ENCODE assay signal across 1 cellular context in genomic region chr17:50372708-50373556, GRCh38.
TF ChIP-seq lines count a peak whose summit lies in the region.

EME1 (plus strand) TSS chr17:50373229; CDS start chr17:50375209, 1,980 bp downstream.
MRPL27 (minus strand) TSS chr17:50373184; CDS start chr17:50373170, 14 bp downstream.

TF ChIP-seq in HepG2, 621 proteins besides CTCF, POLR2A, EP300 and RAD21 (continued from another document and continues in another):
- TF ChIP-seq CREM (IDR thresholded peaks at IDR 0.05) (peak; percentile 88), CREM (CRISPR knock-in tag; IDR thresholded peaks at IDR 0.05) (no peak), TBX2 (CRISPR knock-in tag; IDR thresholded peaks at IDR 0.05; ENCODE audit: borderline replicate concordance) (peak; percentile 97), ZNF33B (CRISPR knock-in tag; IDR thresholded peaks at IDR 0.05) (peak; percentile 59; the same call in 1 of the 2 replicates), HNF4G (IDR thresholded peaks at IDR 0.05; ENCODE audit: borderline replicate concordance, low read depth, low read length) (no peak), HNF4G (CRISPR knock-in tag; IDR thresholded peaks at IDR 0.05; ENCODE audit: borderline replicate concordance, low read depth) (peak; percentile 67; the same call in 1 of the 2 replicates), PRMT3 (CRISPR knock-in tag; IDR thresholded peaks at IDR 0.05; ENCODE audit: borderline replicate concordance, low read depth) (peak; percentile 99; the same call in 1 of the 2 replicates), CREB3 (CRISPR knock-in tag; IDR thresholded peaks at IDR 0.05) (peak; percentile 40; the same call in 1 of the 2 replicates), KMT2B (CRISPR knock-in tag; IDR thresholded peaks at IDR 0.05) (peak; percentile 96), PAF1 (CRISPR knock-in tag; IDR thresholded peaks at IDR 0.05) (no peak), U2AF1 (optimal IDR thresholded peaks at IDR 0.05; ENCODE audit: low read depth, low read length) (peak; percentile 85), FOSL1 (CRISPR knock-in tag; IDR thresholded peaks at IDR 0.05; ENCODE audit: borderline replicate concordance) (no peak), ZBTB7A (CRISPR knock-in tag; IDR thresholded peaks at IDR 0.05) (no peak), ZBED4 (CRISPR knock-in tag; IDR thresholded peaks at IDR 0.05; ENCODE audit: borderline replicate concordance) (no peak), RNF2 (conservative IDR thresholded peaks at IDR 0.05; ENCODE audit: low read depth) (peak; percentile 84), TP53 (CRISPR knock-in tag; conservative IDR thresholded peaks at IDR 0.05) (0 out of 2 replicates have a peak, but pooled peaks have one; percentile 76), MYPOP (CRISPR knock-in tag; IDR thresholded peaks at IDR 0.05) (peak; percentile 93), ZFYVE20 (CRISPR knock-in tag; IDR thresholded peaks at IDR 0.05; ENCODE audit: borderline replicate concordance, low read depth) (no peak), THAP11 (CRISPR knock-in tag; IDR thresholded peaks at IDR 0.05) (peak; percentile 96), ZUFSP (CRISPR knock-in tag; IDR thresholded peaks at IDR 0.05; ENCODE audit: borderline replicate concordance) (no peak), ZNF281 (CRISPR knock-in tag; IDR thresholded peaks at IDR 0.05; ENCODE audit: borderline replicate concordance) (no peak), ZNF770 (CRISPR knock-in tag; IDR thresholded peaks at IDR 0.05) (peak; percentile 76), HNRNPUL1 (IDR thresholded peaks at IDR 0.05; ENCODE audit: low read depth, low read length) (no peak), CBX1 (IDR thresholded peaks at IDR 0.05; ENCODE audit: low read depth) (no peak), ZNF562 (CRISPR knock-in tag; IDR thresholded peaks at IDR 0.05; ENCODE audit: borderline replicate concordance) (no peak; the same call in 1 of the 2 replicates), ZNF597 (CRISPR knock-in tag; IDR thresholded peaks at IDR 0.05) (no peak), CBX5 (CRISPR knock-in tag; IDR thresholded peaks at IDR 0.05; ENCODE audit: borderline replicate concordance) (peak; percentile 89; the same call in 1 of the 2 replicates), FOXJ3 (CRISPR knock-in tag; IDR thresholded peaks at IDR 0.05; ENCODE audit: borderline replicate concordance) (no peak), ZNF558 (CRISPR knock-in tag; IDR thresholded peaks at IDR 0.05; ENCODE audit: borderline replicate concordance) (peak; percentile 95; the same call in 1 of the 2 replicates), ARHGAP35 (CRISPR knock-in tag; IDR thresholded peaks at IDR 0.05; ENCODE audit: borderline replicate concordance) (peak; percentile 81; the same call in 1 of the 2 replicates), GLI4 (CRISPR knock-in tag; IDR thresholded peaks at IDR 0.05; ENCODE audit: borderline replicate concordance) (no peak), HES4 (CRISPR knock-in tag; IDR thresholded peaks at IDR 0.05; ENCODE audit: borderline replicate concordance) (peak; percentile 78), TAF1 (CRISPR knock-in tag; IDR thresholded peaks at IDR 0.05) (peak; percentile 99), ZNF34 (CRISPR knock-in tag; IDR thresholded peaks at IDR 0.05; ENCODE audit: borderline replicate concordance) (peak; percentile 96), ZBTB3 (CRISPR knock-in tag; IDR thresholded peaks at IDR 0.05; ENCODE audit: borderline replicate concordance, low read depth) (peak; percentile 78), SAFB2 (CRISPR knock-in tag; IDR thresholded peaks at IDR 0.05; ENCODE audit: borderline replicate concordance, low read depth) (peak; percentile 98), LRRFIP1 (CRISPR knock-in tag; conservative IDR thresholded peaks at IDR 0.05) (no peak), TIGD3 (CRISPR knock-in tag; IDR thresholded peaks at IDR 0.05; ENCODE audit: borderline replicate concordance) (peak; percentile 56; the same call in 1 of the 2 replicates), RBM22 (optimal IDR thresholded peaks at IDR 0.05; ENCODE audit: low read length) (peak; percentile 47), MBD4 (IDR thresholded peaks at IDR 0.05; ENCODE audit: borderline replicate concordance, low read length) (no peak)
